In the genomic region with DNA sequence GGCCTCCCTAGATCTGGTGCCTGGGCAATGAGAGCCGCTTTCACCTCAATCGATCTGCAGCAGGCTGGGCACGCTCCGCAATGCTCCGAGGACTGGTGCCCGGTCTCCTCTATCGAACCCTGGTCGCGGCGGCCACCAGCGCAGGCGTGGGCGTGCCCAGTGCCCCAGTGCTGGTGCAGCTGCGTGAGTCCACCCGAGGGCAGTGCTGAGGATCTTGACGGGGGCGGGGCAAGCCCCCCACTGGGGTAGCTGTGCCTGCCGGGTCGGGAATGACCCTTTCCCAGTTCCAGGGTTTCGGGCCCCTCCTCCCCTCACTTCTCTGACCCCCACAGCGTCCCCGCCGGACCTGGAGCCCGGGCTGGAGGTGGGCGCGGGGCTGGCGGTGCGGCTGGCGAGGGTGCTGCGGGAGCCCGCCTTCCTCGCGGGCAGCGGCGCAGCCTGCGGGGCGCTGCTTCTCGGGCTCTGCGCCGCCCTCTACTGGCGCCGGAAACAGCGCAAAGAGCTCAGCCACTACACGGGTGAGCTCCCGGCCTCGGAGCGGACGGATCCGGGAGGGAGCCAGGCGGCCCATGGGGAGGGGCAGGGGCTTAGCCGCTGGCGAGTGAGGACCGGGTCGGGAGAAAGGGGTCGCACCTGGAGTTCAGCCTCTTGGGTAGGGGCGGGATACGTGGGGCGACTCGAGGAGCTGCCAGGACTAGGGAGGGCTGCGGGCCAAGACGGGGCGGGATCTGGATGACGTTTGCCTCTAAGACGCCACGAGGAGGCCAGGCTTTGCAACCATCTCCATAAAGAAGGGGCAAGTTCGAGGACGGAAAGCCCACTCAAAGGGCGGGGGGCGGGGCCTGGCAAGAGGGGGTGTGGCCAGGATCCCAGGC, we compare ENCODE assay signal across 1 cellular context.
A peak's percentile ranks its signal among the peaks of the same experiment; 100 is the strongest.
TF ChIP-seq lines count a peak whose summit lies in the region.

No MANE protein-coding gene starts in this region.

TF ChIP-seq in HepG2, 621 proteins besides CTCF, POLR2A, EP300 and RAD21 (continued from another document and continues in another):
- no peak for TF ChIP-seq PBX2 (CRISPR knock-in tag; IDR thresholded peaks at IDR 0.05)
- TF ChIP-seq ZNF644 (CRISPR knock-in tag; IDR thresholded peaks at IDR 0.05; ENCODE audit: low read depth): no peak
- TF ChIP-seq ZSCAN9 (CRISPR knock-in tag; IDR thresholded peaks at IDR 0.05; ENCODE audit: borderline replicate concordance): no peak; the same call in 1 of the 2 replicates
- no peak for TF ChIP-seq SIN3B (IDR thresholded peaks at IDR 0.05; ENCODE audit: low read length)
- TF ChIP-seq, protein P1, sequence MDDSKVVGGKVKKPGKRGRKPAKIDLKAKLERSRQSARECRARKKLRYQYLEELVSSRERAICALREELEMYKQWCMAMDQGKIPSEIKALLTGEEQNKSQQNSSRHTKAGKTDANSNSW (CRISPR knock-in tag; IDR thresholded peaks at IDR 0.05; ENCODE audit: borderline replicate concordance): no peak
- TF ChIP-seq ZNF503 (CRISPR knock-in tag; IDR thresholded peaks at IDR 0.05): peak; percentile 40; the same call in 1 of the 2 replicates
- TF ChIP-seq HES4 (CRISPR knock-in tag; IDR thresholded peaks at IDR 0.05; ENCODE audit: borderline replicate concordance): no peak
- TF ChIP-seq ZNF761 (CRISPR knock-in tag; conservative IDR thresholded peaks at IDR 0.05): no peak
- no peak for TF ChIP-seq ZNF460 (CRISPR knock-in tag; IDR thresholded peaks at IDR 0.05; ENCODE audit: borderline replicate concordance)
- TF ChIP-seq ZMYM3 (CRISPR knock-in tag; IDR thresholded peaks at IDR 0.05): peak; percentile 72
- no peak for TF ChIP-seq RFXANK (CRISPR knock-in tag; IDR thresholded peaks at IDR 0.05)
- peak; percentile 79; the same call in 1 of the 2 replicates for TF ChIP-seq SMAD1 (CRISPR knock-in tag; IDR thresholded peaks at IDR 0.05; ENCODE audit: borderline replicate concordance, low read depth)
- peak; percentile 67; the same call in 1 of the 2 replicates for TF ChIP-seq ZNF724P (CRISPR knock-in tag; IDR thresholded peaks at IDR 0.05; ENCODE audit: borderline replicate concordance)
- TF ChIP-seq MYC (CRISPR knock-in tag; IDR thresholded peaks at IDR 0.05; ENCODE audit: borderline replicate concordance): peak; percentile 66; the same call in 1 of the 2 replicates
- TF ChIP-seq ZNF264 (CRISPR knock-in tag; IDR thresholded peaks at IDR 0.05): no peak
- TF ChIP-seq CC2D1A (CRISPR knock-in tag; IDR thresholded peaks at IDR 0.05): no peak
- no peak for TF ChIP-seq ZBTB33 (CRISPR knock-in tag; IDR thresholded peaks at IDR 0.05)
- TF ChIP-seq ZFP36L1 (CRISPR knock-in tag; IDR thresholded peaks at IDR 0.05): 0 out of 2 replicates have a peak, but pooled peaks have one; percentile 22
- no peak for TF ChIP-seq TBX3 (IDR thresholded peaks at IDR 0.05; ENCODE audit: borderline replicate concordance)
- no peak for TF ChIP-seq ZNF337 (CRISPR knock-in tag; IDR thresholded peaks at IDR 0.05; ENCODE audit: borderline replicate concordance, low read depth)
- TF ChIP-seq GATA4 (IDR thresholded peaks at IDR 0.05; ENCODE audit: borderline replicate concordance, low read depth): no peak
- TF ChIP-seq RFX3 (CRISPR knock-in tag; IDR thresholded peaks at IDR 0.05): no peak
- peak; percentile 71; the same call in 1 of the 2 replicates for TF ChIP-seq TFDP1 (CRISPR knock-in tag; IDR thresholded peaks at IDR 0.05; ENCODE audit: borderline replicate concordance)
- TF ChIP-seq ZNF550 (CRISPR knock-in tag; IDR thresholded peaks at IDR 0.05; ENCODE audit: borderline replicate concordance): no peak
- TF ChIP-seq ZNF205 (CRISPR knock-in tag; IDR thresholded peaks at IDR 0.05): no peak
- TF ChIP-seq, protein P2, sequence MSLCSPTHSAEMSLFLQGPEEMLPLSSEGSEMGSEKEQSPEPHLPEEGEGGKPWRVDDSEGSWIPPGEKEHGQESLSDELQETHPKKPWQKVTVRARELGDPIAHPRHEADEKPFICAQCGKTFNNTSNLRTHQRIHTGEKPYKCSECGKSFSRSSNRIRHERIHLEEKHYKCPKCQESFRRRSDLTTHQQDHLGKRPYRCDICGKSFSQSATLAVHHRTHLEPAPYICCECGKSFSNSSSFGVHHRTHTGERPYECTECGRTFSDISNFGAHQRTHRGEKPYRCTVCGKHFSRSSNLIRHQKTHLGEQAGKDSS (CRISPR knock-in tag; IDR thresholded peaks at IDR 0.05; ENCODE audit: borderline replicate concordance, low read depth): peak; percentile 37; the same call in 1 of the 2 replicates
- no peak for TF ChIP-seq GPN1 (CRISPR knock-in tag; IDR thresholded peaks at IDR 0.05; ENCODE audit: borderline replicate concordance)
- TF ChIP-seq ZNF230 (CRISPR knock-in tag; IDR thresholded peaks at IDR 0.05): no peak
- peak; percentile 85 for TF ChIP-seq ZNF777 (CRISPR knock-in tag; IDR thresholded peaks at IDR 0.05)
- peak; percentile 93 for TF ChIP-seq UBTF (CRISPR knock-in tag; IDR thresholded peaks at IDR 0.05)
- TF ChIP-seq ZKSCAN5 (CRISPR knock-in tag; IDR thresholded peaks at IDR 0.05): no peak
- peak; percentile 53 for TF ChIP-seq STAG1 (CRISPR knock-in tag; IDR thresholded peaks at IDR 0.05)
- no peak for TF ChIP-seq NR2C2 (CRISPR knock-in tag; IDR thresholded peaks at IDR 0.05; ENCODE audit: borderline replicate concordance)
- no peak for TF ChIP-seq ZMYM2 (CRISPR knock-in tag; IDR thresholded peaks at IDR 0.05)
- TF ChIP-seq, protein P3, sequence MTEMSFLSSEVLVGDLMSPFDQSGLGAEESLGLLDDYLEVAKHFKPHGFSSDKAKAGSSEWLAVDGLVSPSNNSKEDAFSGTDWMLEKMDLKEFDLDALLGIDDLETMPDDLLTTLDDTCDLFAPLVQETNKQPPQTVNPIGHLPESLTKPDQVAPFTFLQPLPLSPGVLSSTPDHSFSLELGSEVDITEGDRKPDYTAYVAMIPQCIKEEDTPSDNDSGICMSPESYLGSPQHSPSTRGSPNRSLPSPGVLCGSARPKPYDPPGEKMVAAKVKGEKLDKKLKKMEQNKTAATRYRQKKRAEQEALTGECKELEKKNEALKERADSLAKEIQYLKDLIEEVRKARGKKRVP (CRISPR knock-in tag; IDR thresholded peaks at IDR 0.05): 0 out of 4 replicates have a peak, but pooled peaks of 1 of the 2 experiments have one; percentile 40
- TF ChIP-seq, protein P4, sequence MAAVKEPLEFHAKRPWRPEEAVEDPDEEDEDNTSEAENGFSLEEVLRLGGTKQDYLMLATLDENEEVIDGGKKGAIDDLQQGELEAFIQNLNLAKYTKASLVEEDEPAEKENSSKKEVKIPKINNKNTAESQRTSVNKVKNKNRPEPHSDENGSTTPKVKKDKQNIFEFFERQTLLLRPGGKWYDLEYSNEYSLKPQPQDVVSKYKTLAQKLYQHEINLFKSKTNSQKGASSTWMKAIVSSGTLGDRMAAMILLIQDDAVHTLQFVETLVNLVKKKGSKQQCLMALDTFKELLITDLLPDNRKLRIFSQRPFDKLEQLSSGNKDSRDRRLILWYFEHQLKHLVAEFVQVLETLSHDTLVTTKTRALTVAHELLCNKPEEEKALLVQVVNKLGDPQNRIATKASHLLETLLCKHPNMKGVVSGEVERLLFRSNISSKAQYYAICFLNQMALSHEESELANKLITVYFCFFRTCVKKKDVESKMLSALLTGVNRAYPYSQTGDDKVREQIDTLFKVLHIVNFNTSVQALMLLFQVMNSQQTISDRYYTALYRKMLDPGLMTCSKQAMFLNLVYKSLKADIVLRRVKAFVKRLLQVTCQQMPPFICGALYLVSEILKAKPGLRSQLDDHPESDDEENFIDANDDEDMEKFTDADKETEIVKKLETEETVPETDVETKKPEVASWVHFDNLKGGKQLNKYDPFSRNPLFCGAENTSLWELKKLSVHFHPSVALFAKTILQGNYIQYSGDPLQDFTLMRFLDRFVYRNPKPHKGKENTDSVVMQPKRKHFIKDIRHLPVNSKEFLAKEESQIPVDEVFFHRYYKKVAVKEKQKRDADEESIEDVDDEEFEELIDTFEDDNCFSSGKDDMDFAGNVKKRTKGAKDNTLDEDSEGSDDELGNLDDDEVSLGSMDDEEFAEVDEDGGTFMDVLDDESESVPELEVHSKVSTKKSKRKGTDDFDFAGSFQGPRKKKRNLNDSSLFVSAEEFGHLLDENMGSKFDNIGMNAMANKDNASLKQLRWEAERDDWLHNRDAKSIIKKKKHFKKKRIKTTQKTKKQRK (IDR thresholded peaks at IDR 0.05; ENCODE audit: low read length): no peak
- TF ChIP-seq ARNT2 (CRISPR knock-in tag; IDR thresholded peaks at IDR 0.05; ENCODE audit: low read depth): peak; percentile 49; the same call in 1 of the 2 replicates
- no peak for TF ChIP-seq ZNF235 (CRISPR knock-in tag; IDR thresholded peaks at IDR 0.05; ENCODE audit: borderline replicate concordance)
- no peak for TF ChIP-seq MEIS1 (CRISPR knock-in tag; IDR thresholded peaks at IDR 0.05; ENCODE audit: borderline replicate concordance)
